Comparison of ENCODE assay signal across 22 cellular contexts in the genomic region with DNA sequence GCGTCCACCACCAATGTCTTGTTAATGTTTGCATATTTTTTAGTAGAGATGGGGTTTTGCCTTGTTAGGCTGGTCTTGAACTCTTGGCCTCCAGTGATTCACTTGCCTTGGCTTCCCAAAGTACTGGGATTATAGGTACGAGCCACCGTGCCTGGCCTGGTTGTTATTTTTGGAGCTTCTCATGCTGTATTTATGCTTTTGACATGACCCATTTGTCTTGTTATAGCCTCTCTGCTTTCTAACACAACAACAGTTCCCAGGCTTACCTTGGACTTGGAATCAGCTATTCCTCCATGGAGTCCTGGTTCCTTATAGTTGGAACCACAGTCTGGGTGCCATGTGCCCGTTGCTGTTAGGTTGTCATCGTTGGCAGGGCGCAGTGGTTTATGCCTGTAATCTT.
"Had no signal": no experiment of that assay in that cellular context is flagged by ENCODE, and none has a peak within 500 bp of the region (broad histone marks: within the 10 kb centered on the region; RNA-seq: fewer than 3 reads in every experiment).

No MANE protein-coding gene starts in this region.

- H3K27ac ChIP-seq: heart right ventricle, parathyroid adenoma, prostate gland, spleen, testis, tibial nerve, upper lobe of right lung had no signal

- H3K4me3 Mint-ChIP-seq: nephron; stimulated activated naive B cell treated with anti-CD40 and anti-IgM and Interleukin-4, amounts not matched to agents 10 μg/mL and 1 μg/mL and 100 μg/mL, for 72 hours; stimulated activated naive CD8-positive, alpha-beta T cell treated with anti-CD3 and anti-CD28 coated beads, Interleukin-15, amount 100 ng/mL, for 72 hours had no signal

- H3K9ac ChIP-seq: parathyroid adenoma had no signal

- ATAC-seq: esophagus mucosa; heart right ventricle; left lobe of liver; mucosa of descending colon; sciatic nerve; stimulated activated naive B cell treated with anti-CD40 and anti-IgM and Interleukin-4, amounts not matched to agents 10 μg/mL and 1 μg/mL and 100 μg/mL, for 72 hours; stimulated activated naive CD8-positive, alpha-beta T cell treated with anti-CD3 and anti-CD28 coated beads, Interleukin-15, amount 100 ng/mL, for 72 hours; upper lobe of right lung had no signal

- H3K9me3 Mint-ChIP-seq: stimulated activated naive CD8-positive, alpha-beta T cell treated with anti-CD3 and anti-CD28 coated beads, Interleukin-15, amount 100 ng/mL, for 72 hours had no signal

- H3K4me3 ChIP-seq: heart right ventricle, mucosa of descending colon, prostate gland, spleen, testis, tibial nerve, upper lobe of right lung had no signal

- H3K27me3 Mint-ChIP-seq: stimulated activated naive B cell treated with anti-CD40 and anti-IgM and Interleukin-4, amounts not matched to agents 10 μg/mL and 1 μg/mL and 100 μg/mL, for 72 hours; stimulated activated naive CD8-positive, alpha-beta T cell treated with anti-CD3 and anti-CD28 coated beads, Interleukin-15, amount 100 ng/mL, for 72 hours had no signal

- DNase-seq: effector memory CD4-positive, alpha-beta T cell; heart right ventricle; hypothalamus; islet precursor cell; mammary epithelial cell; mucosa of descending colon; retina; spleen; stimulated activated CD4-positive, alpha-beta T cell treated with anti-CD3 and anti-CD28 coated beads, Interleukin-15, amount 100 ng/mL, for 24 hours; stimulated activated CD4-positive, alpha-beta T cell treated with anti-CD3 and anti-CD28 coated beads, Interleukin-1b, Interleukin-23, amount 100 ng/mL, for 48 hours; stimulated activated CD4-positive, alpha-beta T cell treated with anti-CD3 and anti-CD28 coated beads, Interleukin-4, amount 100 ng/mL, for 24 hours; stimulated activated naive B cell treated with anti-CD40 and anti-IgM and Interleukin-4, amounts not matched to agents 10 μg/mL and 1 μg/mL and 100 μg/mL, for 72 hours; stimulated activated naive CD8-positive, alpha-beta T cell treated with anti-CD3 and anti-CD28 coated beads, Interleukin-15, amount 100 ng/mL, for 72 hours; testis; upper lobe of right lung had no signal

- H3K4me1 Mint-ChIP-seq: nephron; stimulated activated naive B cell treated with anti-CD40 and anti-IgM and Interleukin-4, amounts not matched to agents 10 μg/mL and 1 μg/mL and 100 μg/mL, for 72 hours had no signal

- H3K4me1 ChIP-seq: heart right ventricle, parathyroid adenoma, prostate gland, spleen, tibial nerve, upper lobe of right lung had no signal

- H3K27me3 ChIP-seq: heart right ventricle, spleen, testis, tibial nerve, upper lobe of right lung had no signal

- H3K27ac Mint-ChIP-seq: nephron; stimulated activated naive B cell treated with anti-CD40 and anti-IgM and Interleukin-4, amounts not matched to agents 10 μg/mL and 1 μg/mL and 100 μg/mL, for 72 hours had no signal

- H3K9me3 ChIP-seq: mucosa of descending colon, prostate gland, testis, upper lobe of right lung had no signal
